9 cellular contexts compared by ENCODE assay signal in the genomic region with DNA sequence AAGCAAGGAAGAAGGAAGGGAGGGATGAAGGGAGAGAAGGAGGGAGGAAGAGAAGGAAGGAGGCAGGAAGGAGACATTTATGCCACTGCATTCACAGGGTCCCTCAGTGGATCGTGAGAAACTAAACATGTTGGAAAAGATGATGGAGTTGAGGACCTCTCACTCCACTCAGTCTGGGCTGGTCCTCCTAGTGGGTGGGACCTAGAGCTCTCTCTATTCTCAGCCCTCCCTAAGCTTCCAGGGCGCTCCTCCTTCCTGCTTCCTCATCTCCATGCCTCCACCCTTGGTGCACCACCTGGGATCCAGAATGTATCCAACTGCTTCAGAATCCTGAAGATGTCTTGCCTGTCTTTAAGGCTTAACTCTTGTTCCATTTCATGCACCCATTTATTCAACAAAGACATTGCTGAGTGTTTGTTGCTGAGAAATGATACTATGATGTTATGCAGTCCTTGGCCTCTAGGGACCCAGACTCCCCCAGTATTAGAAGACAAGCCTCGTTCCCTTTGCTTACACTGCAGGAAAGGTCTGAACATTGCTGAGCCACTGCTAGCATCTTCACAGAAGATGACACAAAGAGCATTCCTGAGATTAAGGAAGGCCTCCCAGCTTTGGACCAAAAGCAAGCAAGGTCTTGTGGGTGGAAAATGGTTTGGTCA.
DNase-seq lines count a peak whose midpoint lies in the region; ATAC-seq and TF ChIP-seq lines count a peak whose summit lies in the region.
"Had no signal": no experiment of that assay in that cellular context is flagged by ENCODE, and none has a peak within 500 bp of the region (broad histone marks: within the 10 kb centered on the region; RNA-seq: fewer than 3 reads in every experiment).

No MANE protein-coding gene starts in this region.

- H3K27ac ChIP-seq in RWPE2 (ENCODE audit: poor library complexity, severe bottlenecking), result no peak overlapping the region
- H3K27ac ChIP-seq: SJCRH30 had no signal

- no peaks in the 10 kb centered on the region for H3K9me3 ChIP-seq in RWPE2 (ENCODE audit: severe bottlenecking)
- H3K9me3 ChIP-seq: SJCRH30 had no signal

- peaks cover 31% of the 10 kb centered on the region for H3K4me1 Mint-ChIP-seq in nephron progenitor cell

- H3K36me3 ChIP-seq in RWPE2 (ENCODE audit: low read depth), result no peaks in the 10 kb centered on the region
- H3K36me3 ChIP-seq: SJCRH30 had no signal

- DNase-seq in DMS153 (lab: John Stamatoyannopoulos, UW) (peak; percentile 19), DMS153 treated with DMSO at 0.1 percent for 48 hours (lab: John Stamatoyannopoulos, UW; ENCODE audit: unreplicated experiment) (no peak), RWPE2 (ENCODE audit: low spot score) (no peak), nephron progenitor cell (no peak), Ammon's horn (ENCODE audit: low spot score) (no peak), inferior parietal cortex (ENCODE audit: extremely low spot score) (no peak)

- H3K4me1 ChIP-seq in RWPE2 (ENCODE audit: insufficient read depth, poor library complexity, severe bottlenecking), result no peaks in the 10 kb centered on the region
- H3K4me1 ChIP-seq: SJCRH30 had no signal

- no peak overlapping the region for H3K4me3 Mint-ChIP-seq in nephron progenitor cell

- H3K9me3 Mint-ChIP-seq in nephron progenitor cell, result no peaks in the 10 kb centered on the region

- TF ChIP-seq CTCF in RWPE2 (IDR thresholded peaks at IDR 0.05; ENCODE audit: poor library complexity, severe bottlenecking) (peak; percentile 15), nephron progenitor cell (IDR thresholded peaks at IDR 0.05) (peak; percentile 26)

- no peaks in the 10 kb centered on the region for H3K27me3 ChIP-seq in RWPE2 (ENCODE audit: insufficient read depth, poor library complexity, severe bottlenecking)

- no peaks in the 10 kb centered on the region for H3K36me3 Mint-ChIP-seq in nephron progenitor cell (ENCODE audit: low read depth)

- no peak overlapping the region for H3K27ac Mint-ChIP-seq in nephron progenitor cell

- H3K4me3 ChIP-seq in RWPE2 (ENCODE audit: severe bottlenecking), result no peak overlapping the region
- H3K4me3 ChIP-seq: SJCRH30 had no signal

- ATAC-seq in HG02759 (IDR thresholded peaks at IDR 0.05; ENCODE audit: unreplicated experiment) (peak; percentile 64), RWPE2 (ENCODE audit: low read depth) (peak; percentile 45; the same call in 2 of the 3 replicates), GM21717 (IDR thresholded peaks at IDR 0.05; ENCODE audit: unreplicated experiment) (no peak)

- H3K27me3 Mint-ChIP-seq in nephron progenitor cell (ENCODE audit: low read depth, poor library complexity), result peaks cover 17% of the 10 kb centered on the region
